ENCODE assay signal across 1 cellular context in the genomic region with DNA sequence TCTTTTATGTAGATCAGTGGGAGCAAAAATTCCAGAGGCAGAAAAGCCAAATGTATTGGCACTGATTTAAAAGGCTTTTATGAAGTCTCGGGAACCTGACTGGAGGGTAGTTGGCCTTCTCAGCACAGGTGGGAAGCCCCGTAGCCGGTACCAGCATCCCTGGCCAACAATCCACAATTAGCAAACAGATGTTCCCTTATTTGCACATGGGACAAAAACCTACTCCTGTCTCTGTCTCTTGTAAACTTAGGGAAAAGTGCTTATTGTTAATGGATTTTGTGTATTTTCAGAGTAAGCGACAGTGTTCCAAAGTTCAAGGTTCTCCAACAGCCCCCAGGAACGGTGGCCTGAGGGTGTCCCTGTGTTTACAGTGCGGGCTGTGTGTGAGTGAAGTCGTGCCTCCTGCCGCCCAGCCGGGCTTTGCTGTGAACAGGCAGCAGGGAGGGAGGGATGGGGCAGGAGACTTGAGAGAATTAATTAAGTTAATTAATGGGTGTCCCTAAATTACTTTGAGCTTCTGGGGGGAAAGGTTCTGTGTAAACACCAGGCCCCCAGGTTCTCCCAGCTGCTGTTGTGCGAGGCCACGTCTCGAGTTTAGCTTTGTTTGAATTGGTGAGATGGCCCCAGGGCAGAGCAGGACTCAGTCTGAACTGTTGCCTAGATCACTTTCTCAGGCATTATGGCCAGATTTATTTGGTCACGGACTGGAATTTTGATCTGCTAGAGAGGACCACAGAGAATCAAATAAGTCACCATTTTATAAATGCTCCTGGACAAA.
TF ChIP-seq lines count a peak whose summit lies in the region.

No MANE protein-coding gene starts in this region.

TF ChIP-seq in HepG2, 621 proteins besides CTCF, POLR2A, EP300 and RAD21 (continued from another document and continues in another):
- TF ChIP-seq NRL (CRISPR knock-in tag; IDR thresholded peaks at IDR 0.05; ENCODE audit: borderline replicate concordance), result no peak; the same call in 1 of the 2 replicates
- peak; percentile 99 for TF ChIP-seq ZBTB42 (CRISPR knock-in tag; IDR thresholded peaks at IDR 0.05)
- TF ChIP-seq MAFG (CRISPR knock-in tag; IDR thresholded peaks at IDR 0.05), result no peak
- peak; percentile 67 for TF ChIP-seq THAP11 (CRISPR knock-in tag; IDR thresholded peaks at IDR 0.05)
- peak; percentile 72; the same call in 1 of the 2 replicates for TF ChIP-seq ATF1 (CRISPR knock-in tag; IDR thresholded peaks at IDR 0.05)
- TF ChIP-seq, protein P1, sequence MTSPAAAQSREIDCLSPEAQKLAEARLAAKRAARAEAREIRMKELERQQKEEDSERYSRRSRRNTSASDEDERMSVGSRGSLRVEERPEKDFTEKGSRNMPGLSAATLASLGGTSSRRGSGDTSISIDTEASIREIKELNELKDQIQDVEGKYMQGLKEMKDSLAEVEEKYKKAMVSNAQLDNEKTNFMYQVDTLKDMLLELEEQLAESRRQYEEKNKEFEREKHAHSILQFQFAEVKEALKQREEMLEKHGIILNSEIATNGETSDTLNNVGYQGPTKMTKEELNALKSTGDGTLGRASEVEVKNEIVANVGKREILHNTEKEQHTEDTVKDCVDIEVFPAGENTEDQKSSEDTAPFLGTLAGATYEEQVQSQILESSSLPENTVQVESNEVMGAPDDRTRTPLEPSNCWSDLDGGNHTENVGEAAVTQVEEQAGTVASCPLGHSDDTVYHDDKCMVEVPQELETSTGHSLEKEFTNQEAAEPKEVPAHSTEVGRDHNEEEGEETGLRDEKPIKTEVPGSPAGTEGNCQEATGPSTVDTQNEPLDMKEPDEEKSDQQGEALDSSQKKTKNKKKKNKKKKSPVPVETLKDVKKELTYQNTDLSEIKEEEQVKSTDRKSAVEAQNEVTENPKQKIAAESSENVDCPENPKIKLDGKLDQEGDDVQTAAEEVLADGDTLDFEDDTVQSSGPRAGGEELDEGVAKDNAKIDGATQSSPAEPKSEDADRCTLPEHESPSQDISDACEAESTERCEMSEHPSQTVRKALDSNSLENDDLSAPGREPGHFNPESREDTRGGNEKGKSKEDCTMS (CRISPR knock-in tag; conservative IDR thresholded peaks at IDR 0.05), result no peak; the same call in 1 of the 2 replicates
- peak; percentile 50 for TF ChIP-seq RBFOX2 (IDR thresholded peaks at IDR 0.05; ENCODE audit: low read depth, low read length)
- TF ChIP-seq SNAPC2 (CRISPR knock-in tag; IDR thresholded peaks at IDR 0.05), result peak; percentile 98
- peak; percentile 99 for TF ChIP-seq HNF4A (CRISPR knock-in tag; IDR thresholded peaks at IDR 0.05)
- peak; percentile 63; the same call in 1 of the 2 replicates for TF ChIP-seq ZNF367 (CRISPR knock-in tag; IDR thresholded peaks at IDR 0.05; ENCODE audit: borderline replicate concordance)
- peak; percentile 31 for TF ChIP-seq U2AF1 (optimal IDR thresholded peaks at IDR 0.05; ENCODE audit: low read depth, low read length)
- peak; percentile 44; the same call in 1 of the 2 replicates for TF ChIP-seq ZBTB38 (CRISPR knock-in tag; IDR thresholded peaks at IDR 0.05)
- TF ChIP-seq SRY (CRISPR knock-in tag; IDR thresholded peaks at IDR 0.05), result peak; percentile 67
- peak; percentile 95 for TF ChIP-seq NKX3-1 (CRISPR knock-in tag; IDR thresholded peaks at IDR 0.05)
- TF ChIP-seq LCORL (IDR thresholded peaks at IDR 0.05), result peak; percentile 96
- peak; percentile 98 for TF ChIP-seq LCORL (CRISPR knock-in tag; IDR thresholded peaks at IDR 0.05)
- peak; percentile 80 for TF ChIP-seq CEBPG (CRISPR knock-in tag; IDR thresholded peaks at IDR 0.05)
- TF ChIP-seq ZSCAN5A (CRISPR knock-in tag; IDR thresholded peaks at IDR 0.05; ENCODE audit: borderline replicate concordance), result peak; percentile 98
- TF ChIP-seq, protein P2, sequence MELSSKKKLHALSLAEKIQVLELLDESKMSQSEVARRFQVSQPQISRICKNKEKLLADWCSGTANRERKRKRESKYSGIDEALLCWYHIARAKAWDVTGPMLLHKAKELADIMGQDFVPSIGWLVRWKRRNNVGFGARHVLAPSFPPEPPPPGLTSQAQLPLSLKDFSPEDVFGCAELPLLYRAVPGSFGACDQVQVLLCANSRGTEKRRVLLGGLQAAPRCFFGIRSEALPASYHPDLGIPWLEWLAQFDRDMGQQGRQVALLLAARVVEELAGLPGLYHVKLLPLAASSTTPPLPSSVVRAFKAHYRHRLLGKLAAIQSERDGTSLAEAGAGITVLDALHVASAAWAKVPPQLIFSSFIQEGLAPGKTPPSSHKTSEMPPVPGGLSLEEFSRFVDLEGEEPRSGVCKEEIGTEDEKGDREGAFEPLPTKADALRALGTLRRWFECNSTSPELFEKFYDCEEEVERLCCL (CRISPR knock-in tag; IDR thresholded peaks at IDR 0.05; ENCODE audit: borderline replicate concordance), result no peak
- peak; percentile 68 for TF ChIP-seq ZMYM4 (CRISPR knock-in tag; IDR thresholded peaks at IDR 0.05)
- peak in 1 of 2 experiments; percentile 87; a peak in 2 of 4 replicates for TF ChIP-seq KLF16 (CRISPR knock-in tag; IDR thresholded peaks at IDR 0.05)
- TF ChIP-seq ZNF788 (CRISPR knock-in tag; IDR thresholded peaks at IDR 0.05; ENCODE audit: borderline replicate concordance), result 0 out of 2 replicates have a peak, but pooled peaks have one; percentile 45
- no peak for TF ChIP-seq ZUFSP (CRISPR knock-in tag; IDR thresholded peaks at IDR 0.05; ENCODE audit: borderline replicate concordance)
- peak; percentile 75 for TF ChIP-seq ZNF335 (CRISPR knock-in tag; IDR thresholded peaks at IDR 0.05)
- TF ChIP-seq CENPX (CRISPR knock-in tag; IDR thresholded peaks at IDR 0.05), result peak; percentile 80; the same call in 1 of the 2 replicates
- TF ChIP-seq, protein P3, sequence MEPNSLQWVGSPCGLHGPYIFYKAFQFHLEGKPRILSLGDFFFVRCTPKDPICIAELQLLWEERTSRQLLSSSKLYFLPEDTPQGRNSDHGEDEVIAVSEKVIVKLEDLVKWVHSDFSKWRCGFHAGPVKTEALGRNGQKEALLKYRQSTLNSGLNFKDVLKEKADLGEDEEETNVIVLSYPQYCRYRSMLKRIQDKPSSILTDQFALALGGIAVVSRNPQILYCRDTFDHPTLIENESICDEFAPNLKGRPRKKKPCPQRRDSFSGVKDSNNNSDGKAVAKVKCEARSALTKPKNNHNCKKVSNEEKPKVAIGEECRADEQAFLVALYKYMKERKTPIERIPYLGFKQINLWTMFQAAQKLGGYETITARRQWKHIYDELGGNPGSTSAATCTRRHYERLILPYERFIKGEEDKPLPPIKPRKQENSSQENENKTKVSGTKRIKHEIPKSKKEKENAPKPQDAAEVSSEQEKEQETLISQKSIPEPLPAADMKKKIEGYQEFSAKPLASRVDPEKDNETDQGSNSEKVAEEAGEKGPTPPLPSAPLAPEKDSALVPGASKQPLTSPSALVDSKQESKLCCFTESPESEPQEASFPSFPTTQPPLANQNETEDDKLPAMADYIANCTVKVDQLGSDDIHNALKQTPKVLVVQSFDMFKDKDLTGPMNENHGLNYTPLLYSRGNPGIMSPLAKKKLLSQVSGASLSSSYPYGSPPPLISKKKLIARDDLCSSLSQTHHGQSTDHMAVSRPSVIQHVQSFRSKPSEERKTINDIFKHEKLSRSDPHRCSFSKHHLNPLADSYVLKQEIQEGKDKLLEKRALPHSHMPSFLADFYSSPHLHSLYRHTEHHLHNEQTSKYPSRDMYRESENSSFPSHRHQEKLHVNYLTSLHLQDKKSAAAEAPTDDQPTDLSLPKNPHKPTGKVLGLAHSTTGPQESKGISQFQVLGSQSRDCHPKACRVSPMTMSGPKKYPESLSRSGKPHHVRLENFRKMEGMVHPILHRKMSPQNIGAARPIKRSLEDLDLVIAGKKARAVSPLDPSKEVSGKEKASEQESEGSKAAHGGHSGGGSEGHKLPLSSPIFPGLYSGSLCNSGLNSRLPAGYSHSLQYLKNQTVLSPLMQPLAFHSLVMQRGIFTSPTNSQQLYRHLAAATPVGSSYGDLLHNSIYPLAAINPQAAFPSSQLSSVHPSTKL (CRISPR knock-in tag; IDR thresholded peaks at IDR 0.05), result peak; percentile 98
- TF ChIP-seq, protein P4, sequence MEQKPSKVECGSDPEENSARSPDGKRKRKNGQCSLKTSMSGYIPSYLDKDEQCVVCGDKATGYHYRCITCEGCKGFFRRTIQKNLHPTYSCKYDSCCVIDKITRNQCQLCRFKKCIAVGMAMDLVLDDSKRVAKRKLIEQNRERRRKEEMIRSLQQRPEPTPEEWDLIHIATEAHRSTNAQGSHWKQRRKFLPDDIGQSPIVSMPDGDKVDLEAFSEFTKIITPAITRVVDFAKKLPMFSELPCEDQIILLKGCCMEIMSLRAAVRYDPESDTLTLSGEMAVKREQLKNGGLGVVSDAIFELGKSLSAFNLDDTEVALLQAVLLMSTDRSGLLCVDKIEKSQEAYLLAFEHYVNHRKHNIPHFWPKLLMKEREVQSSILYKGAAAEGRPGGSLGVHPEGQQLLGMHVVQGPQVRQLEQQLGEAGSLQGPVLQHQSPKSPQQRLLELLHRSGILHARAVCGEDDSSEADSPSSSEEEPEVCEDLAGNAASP (CRISPR knock-in tag; IDR thresholded peaks at IDR 0.05; ENCODE audit: borderline replicate concordance), result peak; percentile 96
- TF ChIP-seq ZSCAN29 (CRISPR knock-in tag; conservative IDR thresholded peaks at IDR 0.05), result 0 out of 2 replicates have a peak, but pooled peaks have one; percentile 64
- TF ChIP-seq YEATS4 (CRISPR knock-in tag; IDR thresholded peaks at IDR 0.05; ENCODE audit: borderline replicate concordance), result peak; percentile 76; the same call in 1 of the 2 replicates
- TF ChIP-seq ZNF749 (CRISPR knock-in tag; IDR thresholded peaks at IDR 0.05; ENCODE audit: borderline replicate concordance), result no peak
- TF ChIP-seq ASH2L (IDR thresholded peaks at IDR 0.05; ENCODE audit: insufficient read length, low read depth, low read length), result peak; percentile 81
- TF ChIP-seq SOX5 (CRISPR knock-in tag; IDR thresholded peaks at IDR 0.05; ENCODE audit: borderline replicate concordance), result peak; percentile 100
- TF ChIP-seq, protein P5, sequence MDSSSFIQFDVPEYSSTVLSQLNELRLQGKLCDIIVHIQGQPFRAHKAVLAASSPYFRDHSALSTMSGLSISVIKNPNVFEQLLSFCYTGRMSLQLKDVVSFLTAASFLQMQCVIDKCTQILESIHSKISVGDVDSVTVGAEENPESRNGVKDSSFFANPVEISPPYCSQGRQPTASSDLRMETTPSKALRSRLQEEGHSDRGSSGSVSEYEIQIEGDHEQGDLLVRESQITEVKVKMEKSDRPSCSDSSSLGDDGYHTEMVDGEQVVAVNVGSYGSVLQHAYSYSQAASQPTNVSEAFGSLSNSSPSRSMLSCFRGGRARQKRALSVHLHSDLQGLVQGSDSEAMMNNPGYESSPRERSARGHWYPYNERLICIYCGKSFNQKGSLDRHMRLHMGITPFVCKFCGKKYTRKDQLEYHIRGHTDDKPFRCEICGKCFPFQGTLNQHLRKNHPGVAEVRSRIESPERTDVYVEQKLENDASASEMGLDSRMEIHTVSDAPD (CRISPR knock-in tag; IDR thresholded peaks at IDR 0.05), result peak; percentile 94
- TF ChIP-seq, protein P6, sequence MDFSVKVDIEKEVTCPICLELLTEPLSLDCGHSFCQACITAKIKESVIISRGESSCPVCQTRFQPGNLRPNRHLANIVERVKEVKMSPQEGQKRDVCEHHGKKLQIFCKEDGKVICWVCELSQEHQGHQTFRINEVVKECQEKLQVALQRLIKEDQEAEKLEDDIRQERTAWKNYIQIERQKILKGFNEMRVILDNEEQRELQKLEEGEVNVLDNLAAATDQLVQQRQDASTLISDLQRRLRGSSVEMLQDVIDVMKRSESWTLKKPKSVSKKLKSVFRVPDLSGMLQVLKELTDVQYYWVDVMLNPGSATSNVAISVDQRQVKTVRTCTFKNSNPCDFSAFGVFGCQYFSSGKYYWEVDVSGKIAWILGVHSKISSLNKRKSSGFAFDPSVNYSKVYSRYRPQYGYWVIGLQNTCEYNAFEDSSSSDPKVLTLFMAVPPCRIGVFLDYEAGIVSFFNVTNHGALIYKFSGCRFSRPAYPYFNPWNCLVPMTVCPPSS (IDR thresholded peaks at IDR 0.05), result no peak
- TF ChIP-seq ZNF746 (CRISPR knock-in tag; IDR thresholded peaks at IDR 0.05), result peak; percentile 91
- TF ChIP-seq IRF1 (CRISPR knock-in tag; IDR thresholded peaks at IDR 0.05; ENCODE audit: low read depth), result no peak
- peak; percentile 61; the same call in 1 of the 2 replicates for TF ChIP-seq ZSCAN22 (CRISPR knock-in tag; IDR thresholded peaks at IDR 0.05)
- TF ChIP-seq MLLT10 (CRISPR knock-in tag; IDR thresholded peaks at IDR 0.05), result 0 out of 2 replicates have a peak, but pooled peaks have one; percentile 21
